22 cellular contexts compared by ENCODE assay signal in genomic region chr22:28514314-28514713, GRCh38.
A peak's percentile ranks its signal among the peaks of the same experiment; 100 is the strongest.
DNase-seq lines count a peak whose midpoint lies in the region; TF ChIP-seq lines count a peak whose summit lies in the region.
"Had no signal": no experiment of that assay in that cellular context is flagged by ENCODE, and none has a peak within 500 bp of the region (broad histone marks: within the 10 kb centered on the region; RNA-seq: fewer than 3 reads in every experiment).

No MANE protein-coding gene starts in this region.

- H3K4me1 Mint-ChIP-seq in brain, result peaks cover 9% of the 10 kb centered on the region
- H3K4me1 Mint-ChIP-seq in activated T-helper 1 cell treated with anti-CD3 and anti-CD28 coated beads, Interleukin-12 subunit alpha, Interleukin-12 subunit beta, Interleukin-2, Interleukin-4 antibody, amounts not matched to agents 30 ng/mL and 10 ng/mL and 1 ng/mL, durations not matched to agents 14 hours and 24 hours and 36 hours (ENCODE audit: low read depth), result no peaks in the 10 kb centered on the region
- H3K4me1 Mint-ChIP-seq: activated naive CD4-positive, alpha-beta T cell treated with anti-CD3 and anti-CD28 coated beads, Interleukin-2, amount 50 U/mL, for 24 hours; CD14-positive monocyte had no signal

- DNase-seq in G401 (ENCODE audit: low spot score), result peak; percentile 9
- peak in 1 of 2 donors; percentile 16 for DNase-seq in cardiac muscle cell (ENCODE audit: low read depth in 1 of 2, low spot score in 1 of 2)
- DNase-seq in midbrain (lab: John Stamatoyannopoulos, UW), result peak; percentile 1
- DNase-seq in activated T-helper 1 cell treated with anti-CD3 and anti-CD28 coated beads, Interleukin-12 subunit alpha, Interleukin-12 subunit beta, Interleukin-2, Interleukin-4 antibody, amounts not matched to agents 30 ng/mL and 10 ng/mL and 1 ng/mL, durations not matched to agents 14 hours and 24 hours and 36 hours (ENCODE audit: low spot score), result no peak
- DNase-seq in KG1 (lab: John Stamatoyannopoulos, UW), result no peak
- no peak for DNase-seq in NCI-H69 (lab: John Stamatoyannopoulos, UW)
- no peak for DNase-seq in KBM-7
- DNase-seq: activated CD4-positive, alpha-beta T cell treated with anti-CD3 and anti-CD28 coated beads, Interleukin-2, amount 50 U/mL, for 48 hours; activated CD8-positive, alpha-beta memory T cell treated with anti-CD3 and anti-CD28 coated beads, Interleukin-2, amount 50 U/mL, for 4 hours; anterior cingulate cortex; central memory CD4-positive, alpha-beta T cell; dermis blood vessel endothelial cell; glutamatergic neuron; mammary epithelial cell; NCI-H2171; Peyer's patch; stimulated activated naive CD4-positive, alpha-beta T cell treated with Interleukin-2 at 50 U/mL for 16 hours had no signal

- peaks cover 26 to 37% (median 34%) of the 10 kb centered on the region in 5 experiments for H3K9me3 Mint-ChIP-seq in brain
- peaks cover 5% of the 10 kb centered on the region for H3K9me3 Mint-ChIP-seq in activated T-helper 1 cell treated with anti-CD3 and anti-CD28 coated beads, Interleukin-12 subunit alpha, Interleukin-12 subunit beta, Interleukin-2, Interleukin-4 antibody, amounts not matched to agents 30 ng/mL and 10 ng/mL and 1 ng/mL, durations not matched to agents 14 hours and 24 hours and 36 hours

- peaks cover 8% of the 10 kb centered on the region for H3K4me1 ChIP-seq in cardiac muscle cell (ENCODE audit: low read depth)
- H3K4me1 ChIP-seq: Peyer's patch had no signal

- no peak for TF ChIP-seq CTCF in brain (conservative IDR thresholded peaks at IDR 0.05)
- TF ChIP-seq CTCF in cardiac muscle cell (IDR thresholded peaks at IDR 0.05; ENCODE audit: low read depth, low read length), result no peak

- H3K27ac ChIP-seq in cardiac muscle cell, result peak overlapping the region; percentile 20
- H3K27ac ChIP-seq: Peyer's patch had no signal

- no peak overlapping the region for H3K4me3 ChIP-seq in cardiac muscle cell
- H3K4me3 ChIP-seq: Peyer's patch had no signal

- H3K27me3 ChIP-seq in cardiac muscle cell, result no peaks in the 10 kb centered on the region
- H3K27me3 ChIP-seq: Peyer's patch had no signal

- peaks cover 38% of the 10 kb centered on the region for H3K36me3 Mint-ChIP-seq in brain
- no peaks in the 10 kb centered on the region for H3K36me3 Mint-ChIP-seq in activated T-helper 1 cell treated with anti-CD3 and anti-CD28 coated beads, Interleukin-12 subunit alpha, Interleukin-12 subunit beta, Interleukin-2, Interleukin-4 antibody, amounts not matched to agents 30 ng/mL and 10 ng/mL and 1 ng/mL, durations not matched to agents 14 hours and 24 hours and 36 hours (ENCODE audit: low read depth)
- H3K36me3 Mint-ChIP-seq: activated naive CD4-positive, alpha-beta T cell treated with anti-CD3 and anti-CD28 coated beads, Interleukin-2, amount 50 U/mL, for 24 hours; CD14-positive monocyte had no signal

- H3K9me3 ChIP-seq in cardiac muscle cell (ENCODE audit: low read depth), result no peaks in the 10 kb centered on the region
- H3K9me3 ChIP-seq: Peyer's patch had no signal

- peak overlapping the region in 4 of 5 experiments; percentile 3 to 92 (median 74) for H3K27ac Mint-ChIP-seq in brain
- no peak overlapping the region for H3K27ac Mint-ChIP-seq in activated T-helper 1 cell treated with anti-CD3 and anti-CD28 coated beads, Interleukin-12 subunit alpha, Interleukin-12 subunit beta, Interleukin-2, Interleukin-4 antibody, amounts not matched to agents 30 ng/mL and 10 ng/mL and 1 ng/mL, durations not matched to agents 14 hours and 24 hours and 36 hours
- H3K27ac Mint-ChIP-seq: activated naive CD4-positive, alpha-beta T cell treated with anti-CD3 and anti-CD28 coated beads, Interleukin-2, amount 50 U/mL, for 24 hours; activated T-helper 2 cell treated with anti-CD3 and anti-CD28 coated beads, Interferon-gamma antibody, Interleukin-2, Interleukin-4, amounts not matched to agents 10 μg/mL and 5 μg/mL and 100 μg/mL, durations not matched to agents 14 hours and 24 hours and 36 hours; CD14-positive monocyte; progenitor cell of endocrine pancreas had no signal

- H3K36me3 ChIP-seq in cardiac muscle cell, result no peaks in the 10 kb centered on the region
- H3K36me3 ChIP-seq: Peyer's patch had no signal

- H3K4me3 Mint-ChIP-seq in brain, result peak overlapping the region in 2 of 5 experiments; percentile 67
- no peak overlapping the region for H3K4me3 Mint-ChIP-seq in activated T-helper 1 cell treated with anti-CD3 and anti-CD28 coated beads, Interleukin-12 subunit alpha, Interleukin-12 subunit beta, Interleukin-2, Interleukin-4 antibody, amounts not matched to agents 30 ng/mL and 10 ng/mL and 1 ng/mL, durations not matched to agents 14 hours and 24 hours and 36 hours
- H3K4me3 Mint-ChIP-seq: activated naive CD4-positive, alpha-beta T cell treated with anti-CD3 and anti-CD28 coated beads, Interleukin-2, amount 50 U/mL, for 24 hours; CD14-positive monocyte had no signal

- intact Hi-C loops in activated T-helper 1 cell treated with anti-CD3 and anti-CD28 coated beads, Interleukin-12 subunit alpha, Interleukin-12 subunit beta, Interleukin-2, Interleukin-4 antibody, amounts not matched to agents 30 ng/mL and 10 ng/mL and 1 ng/mL, durations not matched to agents 14 hours and 24 hours and 36 hours (cut with micrococcal nuclease), result no loop called here

- in situ Hi-C loops in G401 (cut with HindIII; ENCODE audit: low sequenced_read_pairs) (no loop called here), KBM-7 (cut with MboI; ENCODE audit: low pct_unique_long_range_greater_than_20kb, low sequenced_read_pairs) (no loop called here)

- no peaks in the 10 kb centered on the region for H3K27me3 Mint-ChIP-seq in brain
- peaks cover 18% of the 10 kb centered on the region for H3K27me3 Mint-ChIP-seq in activated T-helper 1 cell treated with anti-CD3 and anti-CD28 coated beads, Interleukin-12 subunit alpha, Interleukin-12 subunit beta, Interleukin-2, Interleukin-4 antibody, amounts not matched to agents 30 ng/mL and 10 ng/mL and 1 ng/mL, durations not matched to agents 14 hours and 24 hours and 36 hours (ENCODE audit: insufficient read depth)
- H3K27me3 Mint-ChIP-seq: progenitor cell of endocrine pancreas had no signal

Comparison
In these comparisons a context has a peak if more than half of its experiments do, and no peak if none do; other contexts are left out.
1. DNase-seq: peak in G401 (single experiment) and midbrain (single experiment); none in activated T-helper 1 cell treated with anti-CD3 and anti-CD28 coated beads, Interleukin-12 subunit alpha, Interleukin-12 subunit beta, Interleukin-2, Interleukin-4 antibody, amounts not matched to agents 30 ng/mL and 10 ng/mL and 1 ng/mL, durations not matched to agents 14 hours and 24 hours and 36 hours (single experiment), KG1 (single experiment), NCI-H69 (single experiment) and KBM-7 (single experiment).